25 cellular contexts compared by ENCODE assay signal in the genomic region with DNA sequence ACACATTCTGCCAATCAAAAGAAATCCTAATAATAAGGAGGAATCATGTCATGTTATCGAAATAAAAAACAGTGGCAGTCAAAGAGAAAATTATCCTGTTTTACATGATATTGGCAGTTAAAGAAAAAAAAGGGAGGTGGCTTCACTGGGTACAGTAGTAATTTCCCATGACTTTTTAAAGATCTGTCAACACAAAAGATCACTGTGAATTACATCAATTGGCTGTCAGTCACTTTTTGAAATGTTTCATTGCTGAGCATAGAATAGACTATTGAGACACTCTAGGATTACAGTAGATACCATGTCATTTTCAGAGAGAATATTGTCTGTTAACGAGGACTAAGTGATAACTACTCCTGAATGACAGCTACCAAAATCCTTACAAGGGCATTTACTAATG.
"Had no signal": no experiment of that assay in that cellular context is flagged by ENCODE, and none has a peak within 500 bp of the region (broad histone marks: within the 10 kb centered on the region; RNA-seq: fewer than 3 reads in every experiment).

No MANE protein-coding gene starts in this region.

- H3K4me1 Mint-ChIP-seq: endodermal cell had no signal

- H3K27ac Mint-ChIP-seq: dendritic cell treated with granulocyte-macrophage colony-stimulating factor and Interleukin-4, amounts not matched to agents 40 ng/mL and 50 ng/mL, for 4 days; effector memory CD8-positive, alpha-beta T cell; endodermal cell had no signal

- H3K4me3 Mint-ChIP-seq: dendritic cell treated with granulocyte-macrophage colony-stimulating factor and Interleukin-4, amounts not matched to agents 40 ng/mL and 50 ng/mL, for 4 days; effector memory CD8-positive, alpha-beta T cell; endodermal cell had no signal

- H3K4me3 ChIP-seq: colonic mucosa, coronary artery, dorsolateral prefrontal cortex, esophagus muscularis mucosa, esophagus squamous epithelium, gastrocnemius medialis, gastroesophageal sphincter, heart left ventricle, heart right ventricle had no signal

- DNase-seq: colonic mucosa; cortex of kidney; dermis blood vessel endothelial cell; dorsolateral prefrontal cortex; effector CD4-positive, alpha-beta T cell; effector CD8-positive, alpha-beta T cell; effector memory CD4-positive, alpha-beta T cell; effector memory CD8-positive, alpha-beta T cell; endodermal cell; erythroblast; esophagus squamous epithelium; foreskin fibroblast; foreskin keratinocyte; foreskin melanocyte; gastrocnemius medialis; glutamatergic neuron; head of caudate nucleus; heart left ventricle; heart right ventricle had no signal

- H3K27me3 Mint-ChIP-seq: dendritic cell treated with granulocyte-macrophage colony-stimulating factor and Interleukin-4, amounts not matched to agents 40 ng/mL and 50 ng/mL, for 4 days; effector memory CD8-positive, alpha-beta T cell had no signal

- H3K9me3 ChIP-seq: colonic mucosa, esophagus muscularis mucosa, esophagus squamous epithelium, gastrocnemius medialis, gastroesophageal sphincter, heart left ventricle had no signal

- H3K27me3 ChIP-seq: colonic mucosa, dorsolateral prefrontal cortex, esophagus muscularis mucosa, esophagus squamous epithelium, foreskin keratinocyte, gastrocnemius medialis, gastroesophageal sphincter, heart left ventricle, heart right ventricle had no signal

- H3K36me3 ChIP-seq: colonic mucosa, gastrocnemius medialis had no signal

- H3K4me1 ChIP-seq: colonic mucosa, esophagus muscularis mucosa, esophagus squamous epithelium, foreskin keratinocyte, gastrocnemius medialis, gastroesophageal sphincter, heart left ventricle, heart right ventricle had no signal

- ATAC-seq: effector memory CD8-positive, alpha-beta T cell; esophagus mucosa; foreskin keratinocyte; gastrocnemius medialis; gastroesophageal sphincter; heart left ventricle; heart right ventricle had no signal

- H3K27ac ChIP-seq: colonic mucosa, coronary artery, dorsolateral prefrontal cortex, epithelial cell of prostate, esophagus muscularis mucosa, esophagus squamous epithelium, foreskin keratinocyte, gastrocnemius medialis, gastroesophageal sphincter, heart left ventricle, heart right ventricle had no signal

- H3K9me3 Mint-ChIP-seq: dendritic cell treated with granulocyte-macrophage colony-stimulating factor and Interleukin-4, amounts not matched to agents 40 ng/mL and 50 ng/mL, for 4 days had no signal
